Comparison of ENCODE assay signal across 11 cellular contexts in the genomic region with DNA sequence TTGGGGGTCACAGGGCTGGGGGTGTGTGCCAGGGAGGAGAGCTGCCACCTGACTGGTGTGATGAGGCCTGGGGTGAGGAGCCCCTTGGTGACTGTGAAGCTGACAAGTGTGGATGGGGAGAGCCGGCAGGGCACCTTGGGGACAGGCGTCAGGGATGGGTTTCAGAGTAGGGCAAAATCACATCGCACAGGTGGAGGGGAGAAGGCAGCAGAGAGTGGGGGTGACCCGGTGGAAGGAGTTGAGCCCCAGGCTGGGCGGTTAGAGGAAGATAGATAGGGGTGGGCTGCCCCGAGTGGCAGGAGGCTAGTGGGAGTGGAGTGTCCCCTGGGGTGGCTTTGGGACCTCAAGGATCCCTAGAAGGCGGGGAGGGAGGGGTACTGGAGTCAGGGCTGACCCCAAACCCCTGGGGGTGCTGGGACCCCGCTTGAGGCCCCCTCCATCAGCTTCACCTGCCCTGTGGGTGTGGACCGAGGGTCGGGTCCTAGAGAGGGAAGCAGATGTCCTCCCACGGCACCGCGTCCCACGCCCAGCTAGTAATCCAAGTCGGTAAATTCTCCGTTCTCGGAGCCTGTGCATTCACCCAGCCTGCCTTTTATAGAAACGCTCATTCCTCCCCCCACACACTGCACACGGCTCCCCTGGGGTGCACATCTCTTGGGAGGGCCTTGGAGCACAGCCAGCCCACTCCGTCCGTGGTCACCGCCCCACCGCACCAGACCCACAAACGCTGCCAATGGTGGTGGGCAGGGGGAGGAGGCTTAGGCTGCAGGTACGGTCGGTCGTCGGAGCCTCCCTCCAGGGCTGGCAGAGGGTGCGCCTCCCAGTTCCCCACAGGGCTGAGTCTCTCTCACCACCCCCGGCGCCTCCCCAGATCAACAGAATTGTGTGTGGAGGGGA. TPM values are rescaled to one million over a fixed set of nuclear protein-coding genes. Genes with fewer than 3 reads are reported as not detected.
A peak's percentile ranks its signal among the peaks of the same experiment; 100 is the strongest.
DNase-seq lines count a peak whose midpoint lies in the region; TF ChIP-seq lines count a peak whose summit lies in the region.
"Had no signal": no experiment of that assay in that cellular context is flagged by ENCODE, and none has a peak within 500 bp of the region (broad histone marks: within the 10 kb centered on the region; RNA-seq: fewer than 3 reads in every experiment).

No MANE protein-coding gene starts in this region.

- H3K9me3 ChIP-seq in esophagus squamous epithelium (no peaks in the 10 kb centered on the region), sigmoid colon (no peaks in the 10 kb centered on the region)
- no peaks in the 10 kb centered on the region for H3K9me3 ChIP-seq in effector memory CD4-positive, alpha-beta T cell (ENCODE audit: control insufficient read depth, low read length)
- H3K9me3 ChIP-seq: gastrocnemius medialis had no signal

- H3K36me3 ChIP-seq in esophagus squamous epithelium (peaks cover 0 to 25% (median 11%) of the 10 kb centered on the region in 3 donors), sigmoid colon (peaks cover 11 to 16% (median 13%) of the 10 kb centered on the region in 4 donors)
- peaks cover 15% of the 10 kb centered on the region for H3K36me3 ChIP-seq in effector memory CD4-positive, alpha-beta T cell (ENCODE audit: control insufficient read depth, insufficient read depth, low read length)

- TF ChIP-seq CTCF in esophagus squamous epithelium (IDR thresholded peaks at IDR 0.05) (no peak), sigmoid colon (IDR thresholded peaks at IDR 0.05) (no peak)

- peak; percentile 21 for DNase-seq in NCI-H2227 (lab: John Stamatoyannopoulos, UW; ENCODE audit: unreplicated experiment)
- DNase-seq in NCI-H2227 treated with DMSO at 0.1 percent for 48 hours (lab: John Stamatoyannopoulos, UW), result no peak
- no peak for DNase-seq in esophagus squamous epithelium (lab: John Stamatoyannopoulos, UW)
- peak; percentile 91 for DNase-seq in sigmoid colon
- no peak for DNase-seq in AG08396 (ENCODE audit: low spot score)
- DNase-seq in effector memory CD4-positive, alpha-beta T cell, result no peak
- DNase-seq: 8988T, gastrocnemius medialis, left cardiac atrium, NCI-H510A treated with DMSO at 0.1 percent for 48 hours, WERI-Rb-1 had no signal

- intact Hi-C loops in esophagus squamous epithelium (cut with DNase I), result no loop called here
- intact Hi-C loops in sigmoid colon (cut with DNase I), result loop anchor here (10.0 kb wide), 3 partner anchors 441 to 1189 kb away; partner anchors contain the start of genes ANGPTL4, GPR108, MBD3L1 and TRIP10

- H3K4me3 ChIP-seq in esophagus squamous epithelium, result peak overlapping the region in 2 of 4 donors; percentile 6 to 71
- peak overlapping the region; percentile 39 to 81 (median 64) for H3K4me3 ChIP-seq in sigmoid colon
- no peak overlapping the region for H3K4me3 ChIP-seq in effector memory CD4-positive, alpha-beta T cell (ENCODE audit: insufficient read depth, low read depth, low read length, poor library complexity, severe bottlenecking)
- H3K4me3 ChIP-seq: gastrocnemius medialis had no signal

- TF ChIP-seq POLR2A in esophagus squamous epithelium (IDR thresholded peaks at IDR 0.05) (no peak), sigmoid colon (IDR thresholded peaks at IDR 0.05) (peak in 1 of 2 donors; percentile 4)

- WGBS in esophagus squamous epithelium, 2 donors, result 85 to 90% methylated on average over 10 to 20 of the region's 31 CpGs
- WGBS in sigmoid colon, 2 donors, result 83% methylated on average over 31 of the region's 31 CpGs

- no peak for TF ChIP-seq EP300 in sigmoid colon (IDR thresholded peaks at IDR 0.05)

- peak overlapping the region in 3 of 4 donors; percentile 28 to 91 (median 82) for H3K27ac ChIP-seq in esophagus squamous epithelium
- H3K27ac ChIP-seq in sigmoid colon, result peak overlapping the region; percentile 89 to 97 (median 94)
- no peak overlapping the region for H3K27ac ChIP-seq in effector memory CD4-positive, alpha-beta T cell (ENCODE audit: insufficient read depth, low read length, poor library complexity, severe bottlenecking)
- H3K27ac ChIP-seq: gastrocnemius medialis, WERI-Rb-1 had no signal

- H3K27me3 ChIP-seq in esophagus squamous epithelium (peaks cover 0 to 27% (median under 1%) of the 10 kb centered on the region in 4 donors), sigmoid colon (peaks cover 6 to 11% (median 7%) of the 10 kb centered on the region in 3 donors)
- H3K27me3 ChIP-seq in effector memory CD4-positive, alpha-beta T cell (replicated peaks; ENCODE audit: control insufficient read depth, insufficient read depth, low read length, poor library complexity, severe bottlenecking), result peaks cover 7% of the 10 kb centered on the region

- peaks cover 50 to 93% (median 52%) of the 10 kb centered on the region in 3 donors for H3K4me1 ChIP-seq in esophagus squamous epithelium
- peaks cover 0 to 88% (median 87%) of the 10 kb centered on the region in 4 donors for H3K4me1 ChIP-seq in sigmoid colon
- H3K4me1 ChIP-seq in effector memory CD4-positive, alpha-beta T cell (ENCODE audit: control insufficient read depth, insufficient read depth, low read length, poor library complexity, severe bottlenecking), result peaks cover 34% of the 10 kb centered on the region

RNA-seq across cellular contexts. Expression of gene CTXN1, which starts 2.4 kb away (rescaled TPM):
- 1 to 10 TPM in 1 of 4 donors, under 1 TPM in 2, not detected in 1; 0.35 to 2.7 (median 0.75) TPM for total RNA-seq in esophagus squamous epithelium
- 10 to 100 TPM; 25.3 to 92.2 (median 38.8) TPM for total RNA-seq in sigmoid colon
- polyA plus RNA-seq in sigmoid colon, result 1 to 10 TPM in 1 of 3 donors, under 1 TPM in 2; 0.60 to 2.2 (median 0.92) TPM
- total RNA-seq: gastrocnemius medialis had no signal

RNA-seq across cellular contexts. Expression of gene SNAPC2, which starts 3.4 kb away (rescaled TPM):
- total RNA-seq in esophagus squamous epithelium, result 10 to 100 TPM in 1 of 4 donors, 1 to 10 TPM in 3; 6.2 to 10.9 (median 6.4) TPM
- 10 to 100 TPM; 20.3 to 31.2 (median 27.8) TPM for total RNA-seq in sigmoid colon
- 10 to 100 TPM; 11.6 to 19.5 (median 16.8) TPM for polyA plus RNA-seq in sigmoid colon

RNA-seq across cellular contexts. Expression of gene TGFBR3L, which starts 8.9 kb away (rescaled TPM):
- total RNA-seq in esophagus squamous epithelium (not detected), sigmoid colon (1 to 10 TPM in 1 of 4 donors, not detected in 3; 1.8 TPM)
- not detected for polyA plus RNA-seq in sigmoid colon

RNA-seq across cellular contexts. Expression of gene MAP2K7, which starts 19.9 kb away (rescaled TPM):
- total RNA-seq in esophagus squamous epithelium (10 to 100 TPM in 3 of 4 donors, 1 to 10 TPM in 1; 8.6 to 17.3 (median 13.8) TPM), sigmoid colon (10 to 100 TPM; 12.5 to 20.2 (median 17.4) TPM)
- 10 to 100 TPM; 15.6 to 27.8 (median 15.7) TPM for polyA plus RNA-seq in sigmoid colon

RNA-seq across cellular contexts. Expression of gene TIMM44, which starts 19.9 kb away (rescaled TPM):
- total RNA-seq in esophagus squamous epithelium (10 to 100 TPM; 36.4 to 52.6 (median 45.5) TPM), sigmoid colon (10 to 100 TPM; 51.7 to 80.1 (median 78.6) TPM)
- polyA plus RNA-seq in sigmoid colon, result 10 to 100 TPM; 33.0 to 72.4 (median 38.8) TPM

Comparison
In these comparisons a context has a peak if more than half of its experiments do, and no peak if none do; other contexts are left out.
1. DNase-seq: peak in NCI-H2227 (single experiment) and sigmoid colon (single experiment); none in NCI-H2227 treated with DMSO at 0.1 percent for 48 hours (single experiment), esophagus squamous epithelium (single experiment), AG08396 (single experiment) and effector memory CD4-positive, alpha-beta T cell (0 of 3).
2. RNA of gene CTXN1, which starts 2.4 kb away (total RNA-seq): 25.3 to 92.2 TPM in sigmoid colon; 0.35 to 2.7 TPM in esophagus squamous epithelium; every median in the first group is over 4 times any median in the second.